In genomic region chr15:64441852-64442251, GRCh38 we compare ENCODE assay signal across 1 cellular context.
TF ChIP-seq lines count a peak whose summit lies in the region.

No MANE protein-coding gene starts in this region.

TF ChIP-seq in GM23338, 12 proteins besides CTCF, POLR2A, EP300 and RAD21 (continued from another document):
- TF ChIP-seq ZNF462 (CRISPR knock-in tag; IDR thresholded peaks at IDR 0.05): no peak
- no peak for TF ChIP-seq ETS1 (IDR thresholded peaks at IDR 0.05)
- no peak for TF ChIP-seq EZH2 (IDR thresholded peaks at IDR 0.05; ENCODE audit: low read depth, unreplicated experiment)
- TF ChIP-seq STAT1 (IDR thresholded peaks at IDR 0.05; ENCODE audit: unreplicated experiment): no peak
- no peak for TF ChIP-seq NANOG (IDR thresholded peaks at IDR 0.05; ENCODE audit: borderline replicate concordance)
- no peak for TF ChIP-seq JUNB (IDR thresholded peaks at IDR 0.05; ENCODE audit: unreplicated experiment)
- no peak for TF ChIP-seq CREB1 (CRISPR knock-in tag; IDR thresholded peaks at IDR 0.05; ENCODE audit: low read depth)
- no peak for TF ChIP-seq REST (IDR thresholded peaks at IDR 0.05; ENCODE audit: unreplicated experiment)
- no peak for TF ChIP-seq POLR2AphosphoS5 (IDR thresholded peaks at IDR 0.05; ENCODE audit: low read depth)
TF ChIP-seq in GM23338: peak in this region for 0.
